In genomic region chr7:139422126-139422525, GRCh38 we compare ENCODE assay signal across 1 cellular context.
TF ChIP-seq lines count a peak whose summit lies in the region.

No MANE protein-coding gene starts in this region.

TF ChIP-seq in K562, 482 proteins besides CTCF, POLR2A, EP300 and RAD21 (continued from another document and continues in another):
- TF ChIP-seq ZNF518B (CRISPR knock-in tag; IDR thresholded peaks at IDR 0.05) (no peak), SRSF1 (IDR thresholded peaks at IDR 0.05; ENCODE audit: low read depth, low read length) (no peak), MED1 (CRISPR knock-in tag; IDR thresholded peaks at IDR 0.05; ENCODE audit: borderline replicate concordance) (no peak), DNMT1 (IDR thresholded peaks at IDR 0.05) (no peak), NBN (IDR thresholded peaks at IDR 0.05; ENCODE audit: low read depth) (no peak), KLF10 (CRISPR knock-in tag; IDR thresholded peaks at IDR 0.05) (no peak), U2AF2 (optimal IDR thresholded peaks at IDR 0.05; ENCODE audit: low read depth, low read length) (no peak), SOX6 (IDR thresholded peaks at IDR 0.05) (peak; percentile 37; the same call in 1 of the 2 replicates), SMAD2 (IDR thresholded peaks at IDR 0.05; ENCODE audit: low read depth, low read length) (no peak), ZBTB12 (CRISPR knock-in tag; IDR thresholded peaks at IDR 0.05) (no peak), BRF1 (IDR thresholded peaks at IDR 0.05; ENCODE audit: borderline replicate concordance, extremely low read depth, insufficient read length) (no peak), ZC3H11A (IDR thresholded peaks at IDR 0.05; ENCODE audit: low read depth, low read length) (no peak), ZNF766 (CRISPR knock-in tag; conservative IDR thresholded peaks at IDR 0.05) (peak; percentile 61; the same call in 1 of the 2 replicates), AFF1 (IDR thresholded peaks at IDR 0.05; ENCODE audit: low read depth in 1 of 2, partially characterized antibody in 2 of 2) (no peak), THRAP3 (IDR thresholded peaks at IDR 0.05; ENCODE audit: borderline replicate concordance) (no peak), RBBP5 (IDR thresholded peaks at IDR 0.05; ENCODE audit: borderline replicate concordance, insufficient read depth, low read length, poor library complexity, severe bottlenecking) (no peak), ADNP (tag; IDR thresholded peaks at IDR 0.05) (peak; percentile 53; the same call in 1 of the 2 replicates), FOXA3 (CRISPR knock-in tag; conservative IDR thresholded peaks at IDR 0.05 in 1 of 2, IDR thresholded peaks at IDR 0.05 in 1 of 2) (no peak), ZNF318 (IDR thresholded peaks at IDR 0.05; ENCODE audit: borderline replicate concordance in 1 of 2, low read depth in 1 of 2) (no peak), TCF15 (CRISPR knock-in tag; IDR thresholded peaks at IDR 0.05) (no peak), MAZ (CRISPR knock-in tag; conservative IDR thresholded peaks at IDR 0.05 in 1 of 2, IDR thresholded peaks at IDR 0.05 in 1 of 2) (no peak), ZBTB26 (CRISPR knock-in tag; IDR thresholded peaks at IDR 0.05) (no peak), HLTF (IDR thresholded peaks at IDR 0.05) (no peak), USF2 (CRISPR knock-in tag; IDR thresholded peaks at IDR 0.05) (peak; percentile 56), RBM14 (IDR thresholded peaks at IDR 0.05; ENCODE audit: borderline replicate concordance, insufficient read depth, low read depth, low read length) (no peak), MLLT1 (IDR thresholded peaks at IDR 0.05) (peak in 1 of 2 experiments; percentile 43; a peak in 1 of 4 replicates), BRCA1 (IDR thresholded peaks at IDR 0.05) (no peak), BRCA1 (CRISPR knock-in tag; IDR thresholded peaks at IDR 0.05) (no peak), YBX1 (IDR thresholded peaks at IDR 0.05) (no peak), ATF4 (CRISPR knock-in tag; IDR thresholded peaks at IDR 0.05) (no peak), ZNF436 (CRISPR knock-in tag; IDR thresholded peaks at IDR 0.05) (no peak), HMG20A (CRISPR knock-in tag; conservative IDR thresholded peaks at IDR 0.05) (no peak), MEIS2 (IDR thresholded peaks at IDR 0.05; ENCODE audit: partially characterized antibody) (peak; percentile 43), XRCC5 (IDR thresholded peaks at IDR 0.05; ENCODE audit: low read depth, low read length) (no peak)
